Comparison of ENCODE assay signal across 16 cellular contexts in genomic region chr19:3535235-3535921, GRCh38. TPM values are rescaled to one million over a fixed set of nuclear protein-coding genes. Genes with fewer than 3 reads are reported as not detected.
"Had no signal": no experiment of that assay in that cellular context is flagged by ENCODE, and none has a peak within 500 bp of the region (broad histone marks: within the 10 kb centered on the region; RNA-seq: fewer than 3 reads in every experiment).

No MANE protein-coding gene starts in this region.

- H3K9me3 ChIP-seq: left ventricle myocardium inferior had no signal

- DNase-seq: activated CD4-positive, alpha-beta T cell treated with anti-CD3 and anti-CD28 coated beads, Interleukin-2, amount 50 U/mL, for 48 hours; activated CD4-positive, CD25-positive, alpha-beta regulatory T cell treated with anti-CD3 and anti-CD28 coated beads, Interleukin-2, amount 50 U/mL, for 72 hours; activated naive CD4-positive, alpha-beta T cell treated with anti-CD3 and anti-CD28 coated beads, Interleukin-2, amount 50 U/mL, for 16 hours; cerebellar nuclear complex; endodermal cell; left ventricle myocardium inferior; naive thymus-derived CD8-positive, alpha-beta T cell; retina; stimulated activated CD4-positive, alpha-beta T cell treated with anti-CD3 and anti-CD28 coated beads, Interleukin-4, amount 100 ng/mL, for 1 hour; stimulated activated naive CD4-positive, alpha-beta T cell; trophoblast cell had no signal

- H3K27ac ChIP-seq: SK-N-MC had no signal

- H3K4me3 ChIP-seq: left ventricle myocardium inferior, SK-N-MC had no signal

- FAIRE-seq: frontal cortex, keratinocyte had no signal

- ATAC-seq: naive thymus-derived CD8-positive, alpha-beta T cell had no signal

RNA-seq across cellular contexts. Expression of gene TEKTIP1, which starts 3.6 kb away (rescaled TPM):
- total RNA-seq: epithelial cell of proximal tubule, left ventricle myocardium inferior, skeletal muscle tissue had no signal
- polyA plus RNA-seq: keratinocyte had no signal
